9 cellular contexts compared by ENCODE assay signal in the genomic region with DNA sequence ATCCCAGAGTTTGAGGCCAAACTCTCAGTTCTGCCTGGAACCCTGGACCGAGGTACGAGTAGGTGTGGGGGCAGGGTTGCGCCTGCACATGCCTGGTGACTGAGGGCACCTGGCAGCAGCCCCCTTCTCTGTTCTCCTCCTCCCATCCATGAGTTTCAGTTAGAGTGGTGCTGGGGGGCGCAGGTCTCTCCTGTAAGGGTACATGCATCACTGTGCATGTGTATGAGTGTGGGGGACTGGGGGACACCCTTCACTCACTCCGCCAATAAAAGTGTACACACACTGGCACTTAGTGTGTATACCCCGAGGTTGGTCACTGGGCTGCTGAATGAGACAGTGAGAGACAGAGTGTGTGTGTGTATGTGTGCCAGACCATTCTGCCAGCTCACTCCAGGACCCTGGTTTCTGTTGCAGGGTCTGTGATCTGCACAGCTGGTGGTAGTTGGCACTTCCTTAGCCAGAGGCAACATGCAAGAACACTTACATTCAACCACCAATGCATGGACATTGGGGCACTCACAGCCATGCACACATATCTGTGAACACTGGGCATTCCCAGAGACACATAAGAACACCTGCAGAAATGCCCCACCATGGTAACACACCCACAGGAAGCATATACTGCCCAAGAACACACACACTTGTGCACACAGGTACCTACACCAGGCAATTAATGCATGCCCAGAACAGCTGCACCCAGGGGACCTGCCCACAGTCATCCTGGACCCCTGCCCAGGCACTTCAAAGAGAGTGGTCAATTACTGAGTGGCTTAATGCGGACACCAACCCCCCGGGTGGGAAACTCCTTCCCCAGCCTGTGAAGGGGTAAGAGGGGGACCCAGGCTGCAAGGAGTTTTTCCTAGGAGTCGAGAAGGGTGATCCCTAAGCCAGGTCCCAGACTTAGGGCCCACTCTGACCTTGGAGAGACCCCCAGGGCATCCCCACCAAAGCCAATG. TPM values are rescaled to one million over a fixed set of nuclear protein-coding genes. Genes with fewer than 3 reads are reported as not detected.
A peak's percentile ranks its signal among the peaks of the same experiment; 100 is the strongest.
DNase-seq lines count a peak whose midpoint lies in the region; ATAC-seq and TF ChIP-seq lines count a peak whose summit lies in the region.
"Had no signal": no experiment of that assay in that cellular context is flagged by ENCODE, and none has a peak within 500 bp of the region (broad histone marks: within the 10 kb centered on the region; RNA-seq: fewer than 3 reads in every experiment).

No MANE protein-coding gene starts in this region.

- H3K9me3 ChIP-seq in DND-41 (ENCODE audit: insufficient read depth, low read length, severe bottlenecking) = no peaks in the 10 kb centered on the region

- H3K79me2 ChIP-seq in DND-41 (ENCODE audit: insufficient read depth, low read length) = no peaks in the 10 kb centered on the region

- H4K20me1 ChIP-seq in DND-41 (ENCODE audit: insufficient read depth, low read length) = 0 out of 2 replicates have a peak, but pooled peaks cover 6% of the 10 kb centered on the region

- H3K27ac ChIP-seq in DND-41 (ENCODE audit: low read length) = no peak overlapping the region

- DNase-seq in DND-41 (no peak), Kasumi-1 (lab: John Stamatoyannopoulos, UW) (no peak)
- no peak for DNase-seq in activated T-helper 2 cell treated with anti-CD3 and anti-CD28 coated beads, Interferon-gamma antibody, Interleukin-2, Interleukin-4, amounts not matched to agents 10 μg/mL and 5 μg/mL and 100 μg/mL, durations not matched to agents 14 hours and 24 hours and 36 hours (ENCODE audit: low spot score)
- DNase-seq in naive thymus-derived CD8-positive, alpha-beta T cell = peak in 1 of 10 donors; percentile 21
- DNase-seq in stimulated activated CD4-positive, alpha-beta T cell treated with anti-CD3 and anti-CD28 coated beads, Interleukin-4, amount 100 ng/mL, for 24 hours = no peak
- DNase-seq in effector CD4-positive, alpha-beta T cell = no peak
- DNase-seq: HCEC 1CT had no signal

- no peak for TF ChIP-seq CTCF in DND-41 (IDR thresholded peaks at IDR 0.05; ENCODE audit: borderline replicate concordance, extremely low read depth, low read length, poor library complexity, severe bottlenecking)

- H3K4me2 ChIP-seq in DND-41 (ENCODE audit: insufficient read depth, low read length) = peak overlapping the region; percentile 96

- peak overlapping the region; percentile 42 for H3K27ac Mint-ChIP-seq in activated T-helper 2 cell treated with anti-CD3 and anti-CD28 coated beads, Interferon-gamma antibody, Interleukin-2, Interleukin-4, amounts not matched to agents 10 μg/mL and 5 μg/mL and 100 μg/mL, durations not matched to agents 14 hours and 24 hours and 36 hours
- peak overlapping the region in 8 of 10 donors; percentile 13 to 81 (median 54) for H3K27ac Mint-ChIP-seq in naive thymus-derived CD8-positive, alpha-beta T cell

- H3K4me1 Mint-ChIP-seq in activated T-helper 2 cell treated with anti-CD3 and anti-CD28 coated beads, Interferon-gamma antibody, Interleukin-2, Interleukin-4, amounts not matched to agents 10 μg/mL and 5 μg/mL and 100 μg/mL, durations not matched to agents 14 hours and 24 hours and 36 hours (ENCODE audit: low read depth) = peaks cover 2% of the 10 kb centered on the region
- H3K4me1 Mint-ChIP-seq in naive thymus-derived CD8-positive, alpha-beta T cell = peaks cover 22 to 24% (median 23%) of the 10 kb centered on the region in 4 donors

- H3K36me3 ChIP-seq in DND-41 (ENCODE audit: insufficient read depth, low read length) = no peaks in the 10 kb centered on the region

- peak overlapping the region; percentile 90; the same call in 1 of the 2 replicates for H2AFZ ChIP-seq in DND-41 (ENCODE audit: low read depth, low read length)

- H3K9me3 Mint-ChIP-seq in activated T-helper 2 cell treated with anti-CD3 and anti-CD28 coated beads, Interferon-gamma antibody, Interleukin-2, Interleukin-4, amounts not matched to agents 10 μg/mL and 5 μg/mL and 100 μg/mL, durations not matched to agents 14 hours and 24 hours and 36 hours = no peaks in the 10 kb centered on the region
- H3K9me3 Mint-ChIP-seq in naive thymus-derived CD8-positive, alpha-beta T cell = no peaks in the 10 kb centered on the region

- POLR2A ChIA-PET in naive thymus-derived CD8-positive, alpha-beta T cell (lab: Charles Lee) = interaction anchor here (1.4 to 1.6 kb wide), 2 partner anchors 16 to 18 kb away, joined by 3 to 5 read pairs; no protein-coding TSS in a partner anchor

- H3K27me3 ChIP-seq in DND-41 (ENCODE audit: insufficient read depth, low read length, poor library complexity) = peaks cover 5% of the 10 kb centered on the region

- H3K9ac ChIP-seq in DND-41 (ENCODE audit: low read depth, low read length) = peak overlapping the region; percentile 94; the same call in 1 of the 2 replicates

- peaks cover 17% of the 10 kb centered on the region for H3K36me3 Mint-ChIP-seq in activated T-helper 2 cell treated with anti-CD3 and anti-CD28 coated beads, Interferon-gamma antibody, Interleukin-2, Interleukin-4, amounts not matched to agents 10 μg/mL and 5 μg/mL and 100 μg/mL, durations not matched to agents 14 hours and 24 hours and 36 hours (ENCODE audit: low read depth)
- H3K36me3 Mint-ChIP-seq in naive thymus-derived CD8-positive, alpha-beta T cell = peaks cover 0 to 26% (median 8%) of the 10 kb centered on the region in 3 donors

- H3K27me3 Mint-ChIP-seq in activated T-helper 2 cell treated with anti-CD3 and anti-CD28 coated beads, Interferon-gamma antibody, Interleukin-2, Interleukin-4, amounts not matched to agents 10 μg/mL and 5 μg/mL and 100 μg/mL, durations not matched to agents 14 hours and 24 hours and 36 hours (ENCODE audit: low read depth) = peaks cover 34% of the 10 kb centered on the region
- H3K27me3 Mint-ChIP-seq in naive thymus-derived CD8-positive, alpha-beta T cell = peaks cover 3 to 30% (median 21%) of the 10 kb centered on the region in 5 donors

- H3K4me1 ChIP-seq in DND-41 (ENCODE audit: insufficient read depth, low read length) = peaks cover 13% of the 10 kb centered on the region

- ATAC-seq in DND-41 (ENCODE audit: insufficient read depth, low read depth) = no peak
- peak; percentile 15 for ATAC-seq in HG03432 (IDR thresholded peaks at IDR 0.05; ENCODE audit: unreplicated experiment)
- no peak for ATAC-seq in naive thymus-derived CD8-positive, alpha-beta T cell
- no peak for ATAC-seq in HG02642 (IDR thresholded peaks at IDR 0.05; ENCODE audit: poor library complexity, unreplicated experiment)

- H3K4me3 ChIP-seq in DND-41 (ENCODE audit: low read depth in 1 of 2, low read length in 2 of 2) = peak overlapping the region in 1 of 2 experiments; percentile 69; a peak in 1 of 4 replicates

- intact Hi-C loops in activated T-helper 2 cell treated with anti-CD3 and anti-CD28 coated beads, Interferon-gamma antibody, Interleukin-2, Interleukin-4, amounts not matched to agents 10 μg/mL and 5 μg/mL and 100 μg/mL, durations not matched to agents 14 hours and 24 hours and 36 hours (cut with micrococcal nuclease) = loop anchor here (1.0 kb wide), 1 partner anchor 36 kb away; no protein-coding TSS in a partner anchor

- H3K4me3 Mint-ChIP-seq in activated T-helper 2 cell treated with anti-CD3 and anti-CD28 coated beads, Interferon-gamma antibody, Interleukin-2, Interleukin-4, amounts not matched to agents 10 μg/mL and 5 μg/mL and 100 μg/mL, durations not matched to agents 14 hours and 24 hours and 36 hours (ENCODE audit: low read depth) = peak overlapping the region; percentile 50
- H3K4me3 Mint-ChIP-seq in naive thymus-derived CD8-positive, alpha-beta T cell = peak overlapping the region in 9 of 10 donors; percentile 62 to 80 (median 70)

RNA-seq across cellular contexts. Expression of gene NRXN2, which starts 1.2 kb away (rescaled TPM):
- 0.05 TPM in 1 of 2 replicates, not detected in the other for total RNA-seq in activated T-helper 2 cell treated with anti-CD3 and anti-CD28 coated beads, Interferon-gamma antibody, Interleukin-2, Interleukin-4, amounts not matched to agents 10 μg/mL and 5 μg/mL and 100 μg/mL, durations not matched to agents 14 hours and 24 hours and 36 hours
- total RNA-seq in naive thymus-derived CD8-positive, alpha-beta T cell = under 1 TPM in 1 of 2 experiments, not detected in 1; 0.21 TPM
- not detected for polyA plus RNA-seq in naive thymus-derived CD8-positive, alpha-beta T cell

RNA-seq across cellular contexts. Expression of gene RASGRP2, which starts 19.8 kb away (rescaled TPM):
- total RNA-seq in activated T-helper 2 cell treated with anti-CD3 and anti-CD28 coated beads, Interferon-gamma antibody, Interleukin-2, Interleukin-4, amounts not matched to agents 10 μg/mL and 5 μg/mL and 100 μg/mL, durations not matched to agents 14 hours and 24 hours and 36 hours = 19.6 and 20.9 TPM in 2 replicates
- total RNA-seq in naive thymus-derived CD8-positive, alpha-beta T cell = 100 to 1,000 TPM; 679 to 682 TPM
- 100 to 1,000 TPM; 168 to 253 (median 185) TPM for polyA plus RNA-seq in naive thymus-derived CD8-positive, alpha-beta T cell

RNA-seq across cellular contexts. Expression of gene PYGM, which starts 35.6 kb away (rescaled TPM):
- 1.9 and 2.0 TPM in 2 replicates for total RNA-seq in activated T-helper 2 cell treated with anti-CD3 and anti-CD28 coated beads, Interferon-gamma antibody, Interleukin-2, Interleukin-4, amounts not matched to agents 10 μg/mL and 5 μg/mL and 100 μg/mL, durations not matched to agents 14 hours and 24 hours and 36 hours
- total RNA-seq in naive thymus-derived CD8-positive, alpha-beta T cell = 10 to 100 TPM; 13.0 to 18.4 TPM
- under 1 TPM; 0.09 to 0.50 (median 0.49) TPM for polyA plus RNA-seq in naive thymus-derived CD8-positive, alpha-beta T cell

RNA-seq across cellular contexts. Expression of gene SF1, which starts 54.2 kb away (rescaled TPM):
- 460 and 461 TPM in 2 replicates for total RNA-seq in activated T-helper 2 cell treated with anti-CD3 and anti-CD28 coated beads, Interferon-gamma antibody, Interleukin-2, Interleukin-4, amounts not matched to agents 10 μg/mL and 5 μg/mL and 100 μg/mL, durations not matched to agents 14 hours and 24 hours and 36 hours
- 1,000 to 10,000 TPM; 1,030 to 1,057 TPM for total RNA-seq in naive thymus-derived CD8-positive, alpha-beta T cell
- 100 to 1,000 TPM in 1 of 3 donors, 10 to 100 TPM in 2; 87.0 to 138 (median 96.6) TPM for polyA plus RNA-seq in naive thymus-derived CD8-positive, alpha-beta T cell

Comparison
In these comparisons a context has a peak if more than half of its experiments do, and no peak if none do; other contexts are left out.
1. RNA of gene RASGRP2, which starts 19.8 kb away (total RNA-seq): 679 to 682 TPM in naive thymus-derived CD8-positive, alpha-beta T cell; 19.6 to 20.9 TPM in activated T-helper 2 cell treated with anti-CD3 and anti-CD28 coated beads, Interferon-gamma antibody, Interleukin-2, Interleukin-4, amounts not matched to agents 10 μg/mL and 5 μg/mL and 100 μg/mL, durations not matched to agents 14 hours and 24 hours and 36 hours; every median in the first group is over 10 times any median in the second.